Comparison of ENCODE assay signal across 11 cellular contexts in the genomic region with DNA sequence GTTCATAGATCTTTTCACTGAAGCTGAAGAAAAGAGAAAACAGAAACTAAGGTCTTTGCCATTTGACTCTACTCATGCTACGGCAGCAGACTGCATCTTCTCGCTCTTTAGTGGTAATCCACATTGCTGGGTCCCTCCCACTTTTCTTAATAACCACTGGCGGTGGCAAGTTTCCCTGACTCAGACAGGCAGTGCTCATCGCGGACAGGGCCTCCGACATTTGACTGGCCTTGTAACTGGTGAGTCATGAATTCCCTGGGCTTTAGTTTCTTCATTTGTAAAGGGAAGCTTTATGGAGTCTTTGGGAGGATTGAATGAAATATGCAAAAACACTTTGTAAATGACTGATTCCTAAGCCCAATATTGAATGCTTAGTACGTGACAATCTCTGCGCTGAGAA.
DNase-seq lines count a peak whose midpoint lies in the region; ATAC-seq and TF ChIP-seq lines count a peak whose summit lies in the region.
"Had no signal": no experiment of that assay in that cellular context is flagged by ENCODE, and none has a peak within 500 bp of the region (broad histone marks: within the 10 kb centered on the region; RNA-seq: fewer than 3 reads in every experiment).

No MANE protein-coding gene starts in this region.

- DNase-seq in EL (peak; percentile 98), fibroblast of gingiva (ENCODE audit: low read depth) (peak; percentile 81), osteoblast (ENCODE audit: insufficient read length, low spot score, missing footprints) (peak; percentile 83), NCI-H2227 treated with DMSO at 0.1 percent for 48 hours (lab: John Stamatoyannopoulos, UW) (no peak), HuH-7.5 (ENCODE audit: low spot score) (no peak), SHP77 treated with DMSO at 0.1 percent for 48 hours (lab: John Stamatoyannopoulos, UW) (no peak)
- DNase-seq: DMS79, KG1 had no signal

- peaks cover 5% of the 10 kb centered on the region for H3K36me3 ChIP-seq in OCI-LY3 (replicated peaks; ENCODE audit: low read depth, low read length)
- H3K36me3 ChIP-seq in osteoblast (ENCODE audit: insufficient read depth, low read length): no peaks in the 10 kb centered on the region
- H3K36me3 ChIP-seq: gastrocnemius medialis had no signal

- no peak for TF ChIP-seq CTCF in OCI-LY3 (IDR thresholded peaks at IDR 0.05; ENCODE audit: low read depth, low read length)
- TF ChIP-seq CTCF in osteoblast (IDR thresholded peaks at IDR 0.05; ENCODE audit: extremely low read depth, low read depth, low read length): no peak

- H3K4me1 ChIP-seq in OCI-LY3 (ENCODE audit: low read length): peaks cover 23% of the 10 kb centered on the region
- H3K4me1 ChIP-seq in osteoblast (ENCODE audit: insufficient read depth, low read length): peaks cover 50% of the 10 kb centered on the region
- H3K4me1 ChIP-seq: gastrocnemius medialis had no signal

- no peaks in the 10 kb centered on the region for H4K20me1 ChIP-seq in OCI-LY3 (ENCODE audit: insufficient read depth, low read length)
- no peaks in the 10 kb centered on the region for H4K20me1 ChIP-seq in osteoblast (ENCODE audit: insufficient read depth, low read length)

- H3K9ac ChIP-seq in OCI-LY3 (ENCODE audit: low read length): no peak overlapping the region

- H2AFZ ChIP-seq in OCI-LY3 (ENCODE audit: low read depth, low read length) (no peak overlapping the region; the same call in 1 of the 2 replicates), osteoblast (ENCODE audit: low read length) (peak overlapping the region; percentile 69)

- no peaks in the 10 kb centered on the region for H3K79me2 ChIP-seq in OCI-LY3 (ENCODE audit: low read length)
- no peaks in the 10 kb centered on the region for H3K79me2 ChIP-seq in osteoblast (ENCODE audit: insufficient read depth, low read length)

- ATAC-seq in HG03565 (IDR thresholded peaks at IDR 0.05; ENCODE audit: unreplicated experiment): no peak
- ATAC-seq: gastrocnemius medialis had no signal

- H3K9me3 ChIP-seq in OCI-LY3 (ENCODE audit: insufficient read depth, low read length) (no peaks in the 10 kb centered on the region), osteoblast (ENCODE audit: low read depth, low read length) (no peaks in the 10 kb centered on the region)
- H3K9me3 ChIP-seq: gastrocnemius medialis had no signal

- H3K27me3 ChIP-seq in OCI-LY3 (ENCODE audit: low read depth, low read length): no peaks in the 10 kb centered on the region
- no peaks in the 10 kb centered on the region for H3K27me3 ChIP-seq in osteoblast (ENCODE audit: insufficient read depth, low read length)
- H3K27me3 ChIP-seq: gastrocnemius medialis had no signal

- H3K4me3 ChIP-seq in OCI-LY3 (ENCODE audit: low read length) (no peak overlapping the region), osteoblast (ENCODE audit: insufficient read depth, low read length) (peak overlapping the region; percentile 50)
- H3K4me3 ChIP-seq: gastrocnemius medialis had no signal

- H3K4me2 ChIP-seq in OCI-LY3 (ENCODE audit: low read length) (0 out of 2 replicates have a peak overlapping the region, but pooled peaks have one; percentile 9), osteoblast (ENCODE audit: insufficient read depth, low read length) (peak overlapping the region; percentile 78)

- H3K27ac ChIP-seq in OCI-LY3 (ENCODE audit: low read length) (no peak overlapping the region), osteoblast (ENCODE audit: low read depth, low read length) (peak overlapping the region; percentile 94)
- H3K27ac ChIP-seq: gastrocnemius medialis had no signal

Comparison
In these comparisons a context has a peak if more than half of its experiments do, and no peak if none do; other contexts are left out.
1. DNase-seq: peak in EL (single experiment), fibroblast of gingiva (single experiment) and osteoblast (single experiment); none in NCI-H2227 treated with DMSO at 0.1 percent for 48 hours (single experiment), HuH-7.5 (single experiment) and SHP77 treated with DMSO at 0.1 percent for 48 hours (single experiment).